In the genomic region with DNA sequence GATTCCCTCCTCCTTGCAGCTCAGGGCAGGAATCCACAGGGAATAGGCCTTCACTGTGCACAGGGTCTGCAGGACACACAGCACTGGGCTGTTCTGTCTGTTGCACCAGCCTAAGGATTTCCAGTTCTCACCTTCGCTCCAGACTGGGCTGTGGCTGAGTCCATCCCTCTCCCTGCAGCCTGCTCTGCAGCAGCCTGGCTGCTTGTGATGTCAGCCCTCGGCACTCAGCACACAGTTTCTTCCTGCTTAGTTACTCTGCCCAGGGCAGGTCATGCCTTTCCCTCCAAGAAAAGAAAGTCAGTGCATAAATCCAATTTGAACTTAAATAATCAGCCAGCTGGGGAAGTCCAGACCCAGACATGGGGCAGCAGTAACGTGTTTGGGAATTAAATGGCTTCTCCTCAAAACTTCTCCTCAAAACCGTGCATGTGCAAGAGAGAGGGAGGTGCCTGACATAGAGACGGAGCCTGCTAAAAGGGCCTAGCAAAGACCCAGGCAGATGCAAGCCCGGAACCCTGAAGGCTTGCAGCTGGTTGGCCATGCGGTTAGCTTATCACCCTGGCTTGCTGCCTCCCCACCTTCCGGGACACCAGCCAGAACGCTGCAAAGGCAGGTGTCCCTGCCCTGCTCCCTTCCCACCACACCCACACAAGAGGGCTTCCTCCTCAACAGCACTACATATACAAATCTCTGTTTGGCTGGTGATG, we compare ENCODE assay signal across 9 cellular contexts. TPM values are rescaled to one million over a fixed set of nuclear protein-coding genes. Genes with fewer than 3 reads are reported as not detected.
DNase-seq lines count a peak whose midpoint lies in the region; ATAC-seq and TF ChIP-seq lines count a peak whose summit lies in the region.
"Had no signal": no experiment of that assay in that cellular context is flagged by ENCODE, and none has a peak within 500 bp of the region (broad histone marks: within the 10 kb centered on the region; RNA-seq: fewer than 3 reads in every experiment).

No MANE protein-coding gene starts in this region.

- H3K9ac ChIP-seq in BLaER1 treated with 17β-estradiol and CSF1 and Interleukin-3, amounts not matched to agents 10 nM and 100 nM = peak overlapping the region in 3 of 11 experiments; percentile 5 to 51 (median 9); a peak in 3 of 22 replicates
- H3K9ac ChIP-seq in Karpas-422 (ENCODE audit: low read length) = no peak overlapping the region

- no peak overlapping the region for H3K4me3 Mint-ChIP-seq in activated CD4-positive, alpha-beta T cell treated with anti-CD3 and anti-CD28 coated beads for 36 hours
- no peak overlapping the region for H3K4me3 Mint-ChIP-seq in mesothelial cell of epicardium

- no peaks in the 10 kb centered on the region for H3K36me3 ChIP-seq in BLaER1 treated with 17β-estradiol and CSF1 and Interleukin-3, amounts not matched to agents 10 nM and 100 nM
- H3K36me3 ChIP-seq in Karpas-422 (ENCODE audit: insufficient read depth, low read length) = no peaks in the 10 kb centered on the region
- H3K36me3 ChIP-seq: WERI-Rb-1 had no signal

- in situ Hi-C loops in KBM-7 (cut with MboI; ENCODE audit: low pct_unique_long_range_greater_than_20kb, low sequenced_read_pairs) = no loop called here

- no peak overlapping the region for H3K4me3 ChIP-seq in BLaER1 treated with 17β-estradiol and CSF1 and Interleukin-3, amounts not matched to agents 10 nM and 100 nM
- no peak overlapping the region for H3K4me3 ChIP-seq in Karpas-422 (ENCODE audit: low read length)

- CTCF ChIA-PET in activated CD4-positive, alpha-beta T cell treated with anti-CD3 and anti-CD28 coated beads for 36 hours (lab: Charles Lee) = interaction anchor here (0.6 to 4.7 kb wide), 33 partner anchors 8 to 312 kb away, joined by 3 to 150 read pairs (median 4); a partner anchor contains a TSS

- no peak overlapping the region for H2AFZ ChIP-seq in Karpas-422 (ENCODE audit: low read length)

- no peaks in the 10 kb centered on the region for H3K36me3 Mint-ChIP-seq in activated CD4-positive, alpha-beta T cell treated with anti-CD3 and anti-CD28 coated beads for 36 hours (ENCODE audit: low read depth)
- H3K36me3 Mint-ChIP-seq in mesothelial cell of epicardium = no peaks in the 10 kb centered on the region

- POLR2A ChIA-PET in activated CD4-positive, alpha-beta T cell treated with anti-CD3 and anti-CD28 coated beads for 36 hours (lab: Charles Lee) = interaction anchor here (0.7 to 1.2 kb wide), 3 partner anchors 144 to 264 kb away, joined by 3 to 7 read pairs (median 3); no protein-coding TSS in a partner anchor

- H3K27ac Mint-ChIP-seq in activated CD4-positive, alpha-beta T cell treated with anti-CD3 and anti-CD28 coated beads for 36 hours = peak overlapping the region; percentile 19
- no peak overlapping the region for H3K27ac Mint-ChIP-seq in mesothelial cell of epicardium

- H3K9me2 ChIP-seq in Karpas-422 (replicated peaks; ENCODE audit: insufficient read depth, low read length) = no peaks in the 10 kb centered on the region

- no peaks in the 10 kb centered on the region for H3K9me3 Mint-ChIP-seq in activated CD4-positive, alpha-beta T cell treated with anti-CD3 and anti-CD28 coated beads for 36 hours (ENCODE audit: low read depth)
- H3K9me3 Mint-ChIP-seq in mesothelial cell of epicardium = no peaks in the 10 kb centered on the region

- peak; percentile 24 for DNase-seq in KBM-7
- peak; percentile 54 for DNase-seq in activated CD4-positive, alpha-beta T cell treated with anti-CD3 and anti-CD28 coated beads for 36 hours
- DNase-seq in mesothelial cell of epicardium (ENCODE audit: low spot score in 2 of 2, unreplicated experiment in 2 of 2) = no peak
- DNase-seq in Karpas-422 = no peak

- intact Hi-C loops in activated CD4-positive, alpha-beta T cell treated with anti-CD3 and anti-CD28 coated beads for 36 hours (cut with DNase I, micrococcal nuclease) = loop anchor here in 1 of 2 experiments (5.0 kb wide), 1 partner anchor 49 kb away; no protein-coding TSS in a partner anchor

- no peaks in the 10 kb centered on the region for H3K9me3 ChIP-seq in BLaER1 treated with 17β-estradiol and CSF1 and Interleukin-3, amounts not matched to agents 10 nM and 100 nM (replicated peaks in 1 of 11)
- H3K9me3 ChIP-seq in Karpas-422 (ENCODE audit: low read length) = no peaks in the 10 kb centered on the region

- no peaks in the 10 kb centered on the region for H3K79me2 ChIP-seq in Karpas-422 (ENCODE audit: low read length)

- peak overlapping the region in 3 of 11 experiments; percentile 11 to 40 (median 34); a peak in 4 of 22 replicates for H3K27ac ChIP-seq in BLaER1 treated with 17β-estradiol and CSF1 and Interleukin-3, amounts not matched to agents 10 nM and 100 nM
- no peak overlapping the region for H3K27ac ChIP-seq in Karpas-422 (ENCODE audit: low read length)
- H3K27ac ChIP-seq: WERI-Rb-1 had no signal

- H3K4me1 ChIP-seq in BLaER1 treated with 17β-estradiol and CSF1 and Interleukin-3, amounts not matched to agents 10 nM and 100 nM = peaks cover 0 to 29% (median 23%) of the 10 kb centered on the region in 10 experiments; a peak in 17 of 20 replicates
- no peaks in the 10 kb centered on the region for H3K4me1 ChIP-seq in Karpas-422 (ENCODE audit: low read length)

- no peaks in the 10 kb centered on the region; a peak in 1 of 22 replicates for H4K20me1 ChIP-seq in BLaER1 treated with 17β-estradiol and CSF1 and Interleukin-3, amounts not matched to agents 10 nM and 100 nM
- no peaks in the 10 kb centered on the region for H4K20me1 ChIP-seq in Karpas-422 (ENCODE audit: insufficient read depth, low read depth, low read length)

- H3K4me2 ChIP-seq in BLaER1 treated with 17β-estradiol and CSF1 and Interleukin-3, amounts not matched to agents 10 nM and 100 nM = peak overlapping the region in 10 of 11 experiments; percentile 0 to 65 (median 52); a peak in 19 of 22 replicates
- H3K4me2 ChIP-seq in Karpas-422 (ENCODE audit: low read depth, low read length, poor library complexity, severe bottlenecking) = no peak overlapping the region

- no peak for TF ChIP-seq CTCF in mesothelial cell of epicardium (IDR thresholded peaks at IDR 0.05; ENCODE audit: unreplicated experiment)

- peak; percentile 49 for ATAC-seq in activated CD4-positive, alpha-beta T cell treated with anti-CD3 and anti-CD28 coated beads for 36 hours
- peak; percentile 58 for ATAC-seq in esophagus mucosa
- no peak for ATAC-seq in GM18870 (IDR thresholded peaks at IDR 0.05; ENCODE audit: unreplicated experiment)
- ATAC-seq in SK-N-SH treated with all-trans-retinoic acid at 6 μM for 48 hours = no peak

- H3K27me3 Mint-ChIP-seq in activated CD4-positive, alpha-beta T cell treated with anti-CD3 and anti-CD28 coated beads for 36 hours = no peaks in the 10 kb centered on the region
- H3K27me3 Mint-ChIP-seq in mesothelial cell of epicardium (ENCODE audit: low read depth) = peaks cover 61% of the 10 kb centered on the region

- H3K4me1 Mint-ChIP-seq in activated CD4-positive, alpha-beta T cell treated with anti-CD3 and anti-CD28 coated beads for 36 hours = peaks cover 29% of the 10 kb centered on the region
- peaks cover 3% of the 10 kb centered on the region for H3K4me1 Mint-ChIP-seq in mesothelial cell of epicardium

- H3K27me3 ChIP-seq in BLaER1 treated with 17β-estradiol and CSF1 and Interleukin-3, amounts not matched to agents 10 nM and 100 nM = no peaks in the 10 kb centered on the region
- H3K27me3 ChIP-seq in Karpas-422 (ENCODE audit: low read length) = no peaks in the 10 kb centered on the region

TF ChIP-seq in SK-N-SH treated with all-trans-retinoic acid at 6 μM for 48 hours, 23 proteins besides CTCF, POLR2A, EP300 and RAD21 (continues in another document):
- TF ChIP-seq ISL1 (CRISPR knock-in tag; IDR thresholded peaks at IDR 0.05) (no peak), CSDC2 (CRISPR knock-in tag; IDR thresholded peaks at IDR 0.05) (no peak)
- TF ChIP-seq, protein P1, sequence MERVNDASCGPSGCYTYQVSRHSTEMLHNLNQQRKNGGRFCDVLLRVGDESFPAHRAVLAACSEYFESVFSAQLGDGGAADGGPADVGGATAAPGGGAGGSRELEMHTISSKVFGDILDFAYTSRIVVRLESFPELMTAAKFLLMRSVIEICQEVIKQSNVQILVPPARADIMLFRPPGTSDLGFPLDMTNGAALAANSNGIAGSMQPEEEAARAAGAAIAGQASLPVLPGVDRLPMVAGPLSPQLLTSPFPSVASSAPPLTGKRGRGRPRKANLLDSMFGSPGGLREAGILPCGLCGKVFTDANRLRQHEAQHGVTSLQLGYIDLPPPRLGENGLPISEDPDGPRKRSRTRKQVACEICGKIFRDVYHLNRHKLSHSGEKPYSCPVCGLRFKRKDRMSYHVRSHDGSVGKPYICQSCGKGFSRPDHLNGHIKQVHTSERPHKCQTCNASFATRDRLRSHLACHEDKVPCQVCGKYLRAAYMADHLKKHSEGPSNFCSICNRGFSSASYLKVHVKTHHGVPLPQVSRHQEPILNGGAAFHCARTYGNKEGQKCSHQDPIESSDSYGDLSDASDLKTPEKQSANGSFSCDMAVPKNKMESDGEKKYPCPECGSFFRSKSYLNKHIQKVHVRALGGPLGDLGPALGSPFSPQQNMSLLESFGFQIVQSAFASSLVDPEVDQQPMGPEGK (CRISPR knock-in tag; IDR thresholded peaks at IDR 0.05; ENCODE audit: borderline replicate concordance) = no peak

RNA-seq across cellular contexts. Expression of a gene that starts 10.9 kb away (rescaled TPM):
- total RNA-seq in activated CD4-positive, alpha-beta T cell treated with anti-CD3 and anti-CD28 coated beads for 36 hours = not detected
- not detected for total RNA-seq in esophagus mucosa
- total RNA-seq in mesothelial cell of epicardium = not detected in 3 replicates
- total RNA-seq in Karpas-422 (2014; rRNA removed; shearing (Covaris generic); ENCODE audit: low replicate concordance) = not detected in 2 replicates

RNA-seq across cellular contexts. Expression of a gene that starts 11.3 kb away (rescaled TPM):
- total RNA-seq in activated CD4-positive, alpha-beta T cell treated with anti-CD3 and anti-CD28 coated beads for 36 hours = under 1 TPM; 0.30 to 0.32 TPM
- total RNA-seq in esophagus mucosa (not detected), mesothelial cell of epicardium (1.7 to 2.1 TPM (median 1.8 TPM) in 3 replicates)
- total RNA-seq in Karpas-422 (2014; rRNA removed; shearing (Covaris generic); ENCODE audit: low replicate concordance) = not detected in 2 replicates

RNA-seq across cellular contexts. Expression of a gene that starts 36.8 kb away (rescaled TPM):
- total RNA-seq in activated CD4-positive, alpha-beta T cell treated with anti-CD3 and anti-CD28 coated beads for 36 hours = not detected
- total RNA-seq in esophagus mucosa (not detected), mesothelial cell of epicardium (not detected in 3 replicates)
- total RNA-seq in Karpas-422 (2014; rRNA removed; shearing (Covaris generic); ENCODE audit: low replicate concordance) = not detected in 2 replicates

Comparison
In these comparisons a context has a peak if more than half of its experiments do, and no peak if none do; other contexts are left out.
1. DNase-seq: peak in KBM-7 (single experiment) and activated CD4-positive, alpha-beta T cell treated with anti-CD3 and anti-CD28 coated beads for 36 hours (single experiment); none in mesothelial cell of epicardium (0 of 2) and Karpas-422 (single experiment).
2. ATAC-seq: peak in activated CD4-positive, alpha-beta T cell treated with anti-CD3 and anti-CD28 coated beads for 36 hours (single experiment) and esophagus mucosa (single experiment); none in GM18870 (single experiment) and SK-N-SH treated with all-trans-retinoic acid at 6 μM for 48 hours (single experiment).